ENCODE assay signal across 33 cellular contexts in the genomic region with DNA sequence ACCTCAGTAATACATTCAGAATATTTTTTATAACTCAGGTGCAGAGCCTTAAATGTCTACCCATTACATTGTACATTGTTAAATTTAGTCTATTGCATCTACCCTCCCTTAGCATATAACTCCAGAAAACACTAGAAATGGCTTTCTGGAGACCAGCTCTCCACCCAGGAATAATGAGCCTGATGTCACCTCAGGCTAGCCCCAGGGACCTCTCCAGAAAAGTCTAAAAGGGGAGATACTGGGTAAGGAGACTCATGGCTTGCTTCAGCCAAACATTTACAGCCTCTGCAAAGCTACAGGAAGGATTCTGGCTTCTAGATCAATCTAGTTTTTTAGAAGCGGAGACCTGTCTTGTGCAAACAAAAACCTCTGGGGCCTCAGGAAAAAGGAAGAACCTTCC.
"Had no signal": no experiment of that assay in that cellular context is flagged by ENCODE, and none has a peak within 500 bp of the region (broad histone marks: within the 10 kb centered on the region; RNA-seq: fewer than 3 reads in every experiment).

No MANE protein-coding gene starts in this region.

- DNase-seq: activated CD4-positive, alpha-beta memory T cell treated with anti-CD3 and anti-CD28 coated beads, Interleukin-2, amount 10 ng/mL, durations not matched to agents 7 days and 5 days; activated CD4-positive, alpha-beta T cell treated with anti-CD3 and anti-CD28 coated beads for 36 hours; activated CD8-positive, alpha-beta memory T cell treated with anti-CD3 and anti-CD28 coated beads for 24 hours; activated CD8-positive, alpha-beta memory T cell treated with anti-CD3 and anti-CD28 coated beads, Interleukin-2, amount 10 ng/mL, durations not matched to agents 7 days and 5 days; activated CD8-positive, alpha-beta memory T cell treated with anti-CD3 and anti-CD28 coated beads, Interleukin-2, amount 50 U/mL, for 48 hours; activated effector memory CD4-positive, alpha-beta T cell treated with Interleukin-2 at 50 U/mL for 16 hours; activated naive CD4-positive, alpha-beta T cell treated with anti-CD3 and anti-CD28 coated beads, Interleukin-2, amount 10 ng/mL, durations not matched to agents 7 days and 5 days; activated naive CD8-positive, alpha-beta T cell treated with anti-CD3 and anti-CD28 coated beads, Interleukin-2, amount 50 U/mL, for 24 hours; activated T-cell treated with anti-CD3 and anti-CD28 coated beads, Interleukin-2, amount 50 U/mL, for 48 hours; anterior cingulate cortex; caudate nucleus; cerebellar nuclear complex; NCI-H1092 treated with DMSO at 0.1 percent for 48 hours; NCI-H1417; NCI-H146; NCI-H187; NCI-H2029 treated with DMSO at 0.1 percent for 48 hours; NCI-H2107; NCI-H2171; NCI-H510A; NCI-H526; NCI-H748 treated with DMSO at 0.1 percent for 48 hours; NK-92 treated with Interleukin-12 subunit alpha and Interleukin-12 subunit beta, amount 100 ng/mL, for 24 hours; PC-9; Right ventricle myocardium superior had no signal

- H2AFZ ChIP-seq: PC-9 had no signal

- H3K4me3 ChIP-seq: PC-9 had no signal

- H3K4me2 ChIP-seq: PC-9 had no signal

- H3K27ac Mint-ChIP-seq: activated CD4-positive, alpha-beta memory T cell treated with anti-CD3 and anti-CD28 coated beads, Interleukin-2, amount 10 ng/mL, durations not matched to agents 7 days and 5 days; activated CD4-positive, alpha-beta T cell treated with anti-CD3 and anti-CD28 coated beads for 36 hours; activated CD8-positive, alpha-beta memory T cell treated with anti-CD3 and anti-CD28 coated beads, Interleukin-2, amount 10 ng/mL, durations not matched to agents 7 days and 5 days; activated naive CD4-positive, alpha-beta T cell treated with anti-CD3 and anti-CD28 coated beads, Interleukin-2, amount 10 ng/mL, durations not matched to agents 7 days and 5 days; activated naive CD8-positive, alpha-beta T cell; activated naive CD8-positive, alpha-beta T cell treated with anti-CD3 and anti-CD28 coated beads, Interleukin-2, amount 50 U/mL, for 24 hours; brain; T-helper 1 cell treated with Interleukin-12 subunit alpha and Interleukin-12 subunit beta and Interleukin-4 antibody, amounts not matched to agents 30 μg/mL and 1 μg/mL, for 36 hours; T-helper 2 cell treated with Interferon-gamma antibody and Interleukin-4, amounts not matched to agents 5 μg/mL and 100 μg/mL, for 36 hours; WTC11 had no signal

- H3K9me3 Mint-ChIP-seq: activated naive CD8-positive, alpha-beta T cell treated with anti-CD3 and anti-CD28 coated beads, Interleukin-2, amount 50 U/mL, for 24 hours; T-helper 1 cell treated with Interleukin-12 subunit alpha and Interleukin-12 subunit beta and Interleukin-4 antibody, amounts not matched to agents 30 μg/mL and 1 μg/mL, for 36 hours; T-helper 2 cell treated with Interferon-gamma antibody and Interleukin-4, amounts not matched to agents 5 μg/mL and 100 μg/mL, for 36 hours had no signal

- H3K27ac ChIP-seq: PC-9 had no signal

- ATAC-seq: activated CD4-positive, alpha-beta T cell treated with anti-CD3 and anti-CD28 coated beads for 36 hours; activated CD4-positive, CD25-positive, alpha-beta regulatory T cell treated with anti-CD3 and anti-CD28 coated beads, Interleukin-2, amount 50 U/mL, for 24 hours; activated CD8-positive, alpha-beta memory T cell treated with anti-CD3 and anti-CD28 coated beads, Interleukin-2, amount 10 ng/mL, durations not matched to agents 7 days and 5 days; activated naive CD8-positive, alpha-beta T cell treated with anti-CD3 and anti-CD28 coated beads, Interleukin-2, amount 50 U/mL, for 24 hours; WTC11 had no signal

- FAIRE-seq: bronchial epithelial cell, TTC549 had no signal

- H3K4me1 Mint-ChIP-seq: activated naive CD4-positive, alpha-beta T cell treated with anti-CD3 and anti-CD28 coated beads, Interleukin-2, amount 10 ng/mL, durations not matched to agents 7 days and 5 days had no signal

- H3K36me3 Mint-ChIP-seq: WTC11 had no signal

- H3K27me3 Mint-ChIP-seq: activated CD4-positive, alpha-beta T cell treated with anti-CD3 and anti-CD28 coated beads for 36 hours; activated naive CD8-positive, alpha-beta T cell; activated naive CD8-positive, alpha-beta T cell treated with anti-CD3 and anti-CD28 coated beads, Interleukin-2, amount 50 U/mL, for 24 hours had no signal

- H3K4me3 Mint-ChIP-seq: activated CD4-positive, alpha-beta memory T cell treated with anti-CD3 and anti-CD28 coated beads, Interleukin-2, amount 10 ng/mL, durations not matched to agents 7 days and 5 days; activated CD4-positive, alpha-beta T cell treated with anti-CD3 and anti-CD28 coated beads for 36 hours; activated CD8-positive, alpha-beta memory T cell treated with anti-CD3 and anti-CD28 coated beads, Interleukin-2, amount 10 ng/mL, durations not matched to agents 7 days and 5 days; activated naive CD4-positive, alpha-beta T cell treated with anti-CD3 and anti-CD28 coated beads, Interleukin-2, amount 10 ng/mL, durations not matched to agents 7 days and 5 days; activated naive CD8-positive, alpha-beta T cell; activated naive CD8-positive, alpha-beta T cell treated with anti-CD3 and anti-CD28 coated beads, Interleukin-2, amount 50 U/mL, for 24 hours; brain; T-helper 1 cell treated with Interleukin-12 subunit alpha and Interleukin-12 subunit beta and Interleukin-4 antibody, amounts not matched to agents 30 μg/mL and 1 μg/mL, for 36 hours; T-helper 2 cell treated with Interferon-gamma antibody and Interleukin-4, amounts not matched to agents 5 μg/mL and 100 μg/mL, for 36 hours; WTC11 had no signal
